Comparison of ENCODE assay signal across 12 cellular contexts in genomic region chr4:7581477-7581876, GRCh38.
DNase-seq lines count a peak whose midpoint lies in the region; ATAC-seq and TF ChIP-seq lines count a peak whose summit lies in the region.
"Had no signal": no experiment of that assay in that cellular context is flagged by ENCODE, and none has a peak within 500 bp of the region (broad histone marks: within the 10 kb centered on the region; RNA-seq: fewer than 3 reads in every experiment).

No MANE protein-coding gene starts in this region.

- H3K4me1 Mint-ChIP-seq in activated T-helper 2 cell treated with anti-CD3 and anti-CD28 coated beads, Interferon-gamma antibody, Interleukin-2, Interleukin-4, amounts not matched to agents 10 μg/mL and 5 μg/mL and 100 μg/mL, durations not matched to agents 14 hours and 24 hours and 36 hours (ENCODE audit: low read depth) = no peaks in the 10 kb centered on the region

- intact Hi-C loops in upper lobe of right lung (cut with DNase I) = no loop called here
- intact Hi-C loops in activated T-helper 2 cell treated with anti-CD3 and anti-CD28 coated beads, Interferon-gamma antibody, Interleukin-2, Interleukin-4, amounts not matched to agents 10 μg/mL and 5 μg/mL and 100 μg/mL, durations not matched to agents 14 hours and 24 hours and 36 hours (cut with micrococcal nuclease) = no loop called here

- H3K4me1 ChIP-seq in upper lobe of right lung = no peaks in the 10 kb centered on the region
- H3K4me1 ChIP-seq: right atrium auricular region had no signal

- H3K27ac ChIP-seq in upper lobe of right lung = no peak overlapping the region
- H3K27ac ChIP-seq: PC-9, right atrium auricular region had no signal

- H3K27me3 ChIP-seq in upper lobe of right lung = no peaks in the 10 kb centered on the region
- H3K27me3 ChIP-seq: right atrium auricular region had no signal

- no peak overlapping the region for H3K4me3 ChIP-seq in fibroblast of pulmonary artery (replicated peaks; ENCODE audit: low read depth, low read length)
- no peak overlapping the region for H3K4me3 ChIP-seq in upper lobe of right lung
- H3K4me3 ChIP-seq: PC-9, right atrium auricular region had no signal

- no peaks in the 10 kb centered on the region for H3K36me3 ChIP-seq in upper lobe of right lung
- H3K36me3 ChIP-seq: right atrium auricular region had no signal

- H3K27me3 Mint-ChIP-seq in activated T-helper 2 cell treated with anti-CD3 and anti-CD28 coated beads, Interferon-gamma antibody, Interleukin-2, Interleukin-4, amounts not matched to agents 10 μg/mL and 5 μg/mL and 100 μg/mL, durations not matched to agents 14 hours and 24 hours and 36 hours (ENCODE audit: low read depth) = no peaks in the 10 kb centered on the region
- H3K27me3 Mint-ChIP-seq: CD4-positive, alpha-beta T cell had no signal

- DNase-seq in stimulated activated CD4-positive, alpha-beta T cell treated with anti-CD3 and anti-CD28 coated beads, Interleukin-15, amount 100 ng/mL, for 24 hours = peak; percentile 9
- no peak for DNase-seq in stimulated activated CD4-positive, alpha-beta T cell treated with anti-CD3 and anti-CD28 coated beads, Interleukin-4, amount 100 ng/mL, for 4 hours
- peak; percentile 39 for DNase-seq in RPMI8226
- peak; percentile 19 for DNase-seq in fibroblast of pulmonary artery (ENCODE audit: low read depth)
- DNase-seq in upper lobe of right lung = no peak
- no peak for DNase-seq in GM03348 (ENCODE audit: low spot score)
- DNase-seq in activated T-helper 2 cell treated with anti-CD3 and anti-CD28 coated beads, Interferon-gamma antibody, Interleukin-2, Interleukin-4, amounts not matched to agents 10 μg/mL and 5 μg/mL and 100 μg/mL, durations not matched to agents 14 hours and 24 hours and 36 hours (ENCODE audit: low spot score) = no peak
- DNase-seq: CD4-positive, alpha-beta T cell; left cardiac atrium had no signal

- no peak overlapping the region for H3K27ac Mint-ChIP-seq in activated T-helper 2 cell treated with anti-CD3 and anti-CD28 coated beads, Interferon-gamma antibody, Interleukin-2, Interleukin-4, amounts not matched to agents 10 μg/mL and 5 μg/mL and 100 μg/mL, durations not matched to agents 14 hours and 24 hours and 36 hours
- H3K27ac Mint-ChIP-seq: CD4-positive, alpha-beta T cell had no signal

- TF ChIP-seq CTCF in fibroblast of pulmonary artery (IDR thresholded peaks at IDR 0.05; ENCODE audit: low read length, missing control alignments) = no peak
- TF ChIP-seq CTCF in upper lobe of right lung (IDR thresholded peaks at IDR 0.05) = no peak

- peaks cover under 1% of the 10 kb centered on the region for H3K36me3 Mint-ChIP-seq in activated T-helper 2 cell treated with anti-CD3 and anti-CD28 coated beads, Interferon-gamma antibody, Interleukin-2, Interleukin-4, amounts not matched to agents 10 μg/mL and 5 μg/mL and 100 μg/mL, durations not matched to agents 14 hours and 24 hours and 36 hours (ENCODE audit: low read depth)

- no peak overlapping the region for H3K4me3 Mint-ChIP-seq in activated T-helper 2 cell treated with anti-CD3 and anti-CD28 coated beads, Interferon-gamma antibody, Interleukin-2, Interleukin-4, amounts not matched to agents 10 μg/mL and 5 μg/mL and 100 μg/mL, durations not matched to agents 14 hours and 24 hours and 36 hours (ENCODE audit: low read depth)
- H3K4me3 Mint-ChIP-seq: CD4-positive, alpha-beta T cell had no signal

- peaks cover 19% of the 10 kb centered on the region for H3K9me3 ChIP-seq in upper lobe of right lung

- ATAC-seq in upper lobe of right lung = peak; percentile 30
- ATAC-seq in HG03565 (IDR thresholded peaks at IDR 0.05; ENCODE audit: unreplicated experiment) = no peak

- H3K9me3 Mint-ChIP-seq in activated T-helper 2 cell treated with anti-CD3 and anti-CD28 coated beads, Interferon-gamma antibody, Interleukin-2, Interleukin-4, amounts not matched to agents 10 μg/mL and 5 μg/mL and 100 μg/mL, durations not matched to agents 14 hours and 24 hours and 36 hours = peaks cover 36% of the 10 kb centered on the region

Comparison
In these comparisons a context has a peak if more than half of its experiments do, and no peak if none do; other contexts are left out.
1. DNase-seq: peak in stimulated activated CD4-positive, alpha-beta T cell treated with anti-CD3 and anti-CD28 coated beads, Interleukin-15, amount 100 ng/mL, for 24 hours (single experiment), RPMI8226 (single experiment) and fibroblast of pulmonary artery (single experiment); none in stimulated activated CD4-positive, alpha-beta T cell treated with anti-CD3 and anti-CD28 coated beads, Interleukin-4, amount 100 ng/mL, for 4 hours (0 of 2), upper lobe of right lung (single experiment), GM03348 (single experiment) and activated T-helper 2 cell treated with anti-CD3 and anti-CD28 coated beads, Interferon-gamma antibody, Interleukin-2, Interleukin-4, amounts not matched to agents 10 μg/mL and 5 μg/mL and 100 μg/mL, durations not matched to agents 14 hours and 24 hours and 36 hours (single experiment).